8 cellular contexts compared by ENCODE assay signal in genomic region chr4:6250235-6250983, GRCh38. TPM values are rescaled to one million over a fixed set of nuclear protein-coding genes. Genes with fewer than 3 reads are reported as not detected.
DNase-seq lines count a peak whose midpoint lies in the region; ATAC-seq and TF ChIP-seq lines count a peak whose summit lies in the region.

No MANE protein-coding gene starts in this region.

- CTCF ChIA-PET in activated naive CD4-positive, alpha-beta T cell treated with anti-CD3 and anti-CD28 coated beads for 36 hours (lab: Charles Lee), result interaction anchor here (0.6 to 4.8 kb wide), 28 partner anchors 8 to 677 kb away, joined by 3 to 105 read pairs (median 5); partner anchors contain the start of gene WFS1

- no peak for DNase-seq in activated naive CD4-positive, alpha-beta T cell treated with anti-CD3 and anti-CD28 coated beads for 36 hours
- peak; percentile 66 for DNase-seq in LoVo (ENCODE audit: low spot score)
- no peak for DNase-seq in RWPE2 (ENCODE audit: low spot score)
- DNase-seq in endodermal cell, result peak; percentile 85
- no peak for DNase-seq in mesothelial cell of epicardium (ENCODE audit: low spot score in 2 of 2, unreplicated experiment in 2 of 2)
- no peak for DNase-seq in activated gamma-delta T cell treated with Interleukin-2 at 50 U/mL for 16 hours

- H3K36me3 ChIP-seq in RWPE2 (ENCODE audit: low read depth) (no peaks in the 10 kb centered on the region), endodermal cell (ENCODE audit: control insufficient read depth, insufficient read depth, low read length) (no peaks in the 10 kb centered on the region)

- intact Hi-C loops in activated naive CD4-positive, alpha-beta T cell treated with anti-CD3 and anti-CD28 coated beads for 36 hours (cut with micrococcal nuclease), result loop anchor here (1.0 to 2.0 kb wide), 3 partner anchors 77 to 296 kb away; no protein-coding TSS in a partner anchor

- H3K4me3 Mint-ChIP-seq in activated naive CD4-positive, alpha-beta T cell treated with anti-CD3 and anti-CD28 coated beads, Interleukin-2, amount 50 U/mL, for 24 hours, result no peak overlapping the region
- no peak overlapping the region for H3K4me3 Mint-ChIP-seq in activated naive CD4-positive, alpha-beta T cell treated with anti-CD3 and anti-CD28 coated beads for 36 hours
- H3K4me3 Mint-ChIP-seq in endodermal cell (peak overlapping the region; percentile 23), mesothelial cell of epicardium (no peak overlapping the region)

- peak overlapping the region; percentile 51 for H3K27ac Mint-ChIP-seq in activated naive CD4-positive, alpha-beta T cell treated with anti-CD3 and anti-CD28 coated beads, Interleukin-2, amount 50 U/mL, for 24 hours
- H3K27ac Mint-ChIP-seq in activated naive CD4-positive, alpha-beta T cell treated with anti-CD3 and anti-CD28 coated beads for 36 hours, result no peak overlapping the region
- H3K27ac Mint-ChIP-seq in endodermal cell (peak overlapping the region; percentile 71), mesothelial cell of epicardium (no peak overlapping the region)

- H3K36me3 Mint-ChIP-seq in activated naive CD4-positive, alpha-beta T cell treated with anti-CD3 and anti-CD28 coated beads, Interleukin-2, amount 50 U/mL, for 24 hours, result no peaks in the 10 kb centered on the region
- no peaks in the 10 kb centered on the region for H3K36me3 Mint-ChIP-seq in activated naive CD4-positive, alpha-beta T cell treated with anti-CD3 and anti-CD28 coated beads for 36 hours (ENCODE audit: low read depth)
- H3K36me3 Mint-ChIP-seq in endodermal cell (ENCODE audit: low read depth), result no peaks in the 10 kb centered on the region
- no peaks in the 10 kb centered on the region for H3K36me3 Mint-ChIP-seq in mesothelial cell of epicardium

- no peaks in the 10 kb centered on the region for H3K4me1 ChIP-seq in RWPE2 (ENCODE audit: insufficient read depth, poor library complexity, severe bottlenecking)
- H3K4me1 ChIP-seq in endodermal cell (ENCODE audit: control insufficient read depth, insufficient read depth, low read length), result no peaks in the 10 kb centered on the region

- no peak overlapping the region for H3K9ac ChIP-seq in endodermal cell (ENCODE audit: extremely low read depth, low read length, poor library complexity, severe bottlenecking)

- peaks cover 3% of the 10 kb centered on the region for H3K9me3 ChIP-seq in RWPE2 (ENCODE audit: severe bottlenecking)
- H3K9me3 ChIP-seq in endodermal cell (ENCODE audit: control insufficient read depth, low read length), result no peaks in the 10 kb centered on the region

- peaks cover 29% of the 10 kb centered on the region for H3K27me3 ChIP-seq in RWPE2 (ENCODE audit: insufficient read depth, poor library complexity, severe bottlenecking)
- no peaks in the 10 kb centered on the region for H3K27me3 ChIP-seq in endodermal cell (ENCODE audit: control insufficient read depth, insufficient read depth, low read length, poor library complexity, severe bottlenecking)

- no peaks in the 10 kb centered on the region for H3K4me1 Mint-ChIP-seq in activated naive CD4-positive, alpha-beta T cell treated with anti-CD3 and anti-CD28 coated beads, Interleukin-2, amount 50 U/mL, for 24 hours
- H3K4me1 Mint-ChIP-seq in activated naive CD4-positive, alpha-beta T cell treated with anti-CD3 and anti-CD28 coated beads for 36 hours (ENCODE audit: low read depth), result no peaks in the 10 kb centered on the region
- H3K4me1 Mint-ChIP-seq in endodermal cell (peaks cover 11% of the 10 kb centered on the region), mesothelial cell of epicardium (no peaks in the 10 kb centered on the region)

- no peaks in the 10 kb centered on the region for H3K9me3 Mint-ChIP-seq in activated naive CD4-positive, alpha-beta T cell treated with anti-CD3 and anti-CD28 coated beads, Interleukin-2, amount 50 U/mL, for 24 hours
- H3K9me3 Mint-ChIP-seq in activated naive CD4-positive, alpha-beta T cell treated with anti-CD3 and anti-CD28 coated beads for 36 hours, result no peaks in the 10 kb centered on the region
- no peaks in the 10 kb centered on the region for H3K9me3 Mint-ChIP-seq in endodermal cell
- no peaks in the 10 kb centered on the region for H3K9me3 Mint-ChIP-seq in mesothelial cell of epicardium

- H3K27ac ChIP-seq in RWPE2 (ENCODE audit: poor library complexity, severe bottlenecking) (no peak overlapping the region), endodermal cell (ENCODE audit: low read depth, low read length) (no peak overlapping the region)

- peaks cover 24% of the 10 kb centered on the region for H3K27me3 Mint-ChIP-seq in activated naive CD4-positive, alpha-beta T cell treated with anti-CD3 and anti-CD28 coated beads, Interleukin-2, amount 50 U/mL, for 24 hours
- H3K27me3 Mint-ChIP-seq in activated naive CD4-positive, alpha-beta T cell treated with anti-CD3 and anti-CD28 coated beads for 36 hours (ENCODE audit: low read depth), result peaks cover 24% of the 10 kb centered on the region
- H3K27me3 Mint-ChIP-seq in endodermal cell (ENCODE audit: insufficient read depth), result peaks cover 5% of the 10 kb centered on the region
- peaks cover 47% of the 10 kb centered on the region for H3K27me3 Mint-ChIP-seq in mesothelial cell of epicardium (ENCODE audit: low read depth)

- H3K4me3 ChIP-seq in RWPE2 (ENCODE audit: severe bottlenecking) (no peak overlapping the region), endodermal cell (ENCODE audit: low read length) (no peak overlapping the region)

- TF ChIP-seq CTCF in RWPE2 (IDR thresholded peaks at IDR 0.05; ENCODE audit: poor library complexity, severe bottlenecking) (peak; percentile 81), endodermal cell (conservative IDR thresholded peaks at IDR 0.05) (peak; percentile 84), mesothelial cell of epicardium (IDR thresholded peaks at IDR 0.05; ENCODE audit: unreplicated experiment) (peak; percentile 98)

- peak; percentile 64; the same call in 2 of the 3 replicates for ATAC-seq in RWPE2 (ENCODE audit: low read depth)
- no peak for ATAC-seq in GM21619 (IDR thresholded peaks at IDR 0.05; ENCODE audit: unreplicated experiment)

- WGBS in endodermal cell (ENCODE audit: insufficient coverage in 1 of 2, insufficient read length in 1 of 2), 2 experiments, result 29 to 41% methylated on average over 9 to 15 of the region's 15 CpGs

RNA-seq across cellular contexts. Expression of gene WFS1, which starts 19.2 kb away (rescaled TPM):
- 1 to 10 TPM; 3.6 to 4.5 TPM for total RNA-seq in activated naive CD4-positive, alpha-beta T cell treated with anti-CD3 and anti-CD28 coated beads for 36 hours
- total RNA-seq in endodermal cell (10 to 100 TPM; 25.3 to 26.1 TPM), mesothelial cell of epicardium (31.5 to 35.5 TPM (median 34.2 TPM) in 3 replicates)
- 23.8 TPM for polyA plus RNA-seq in endodermal cell (2013, experiment 1 of 2)
- 24.1 TPM for polyA plus RNA-seq in endodermal cell (2013, experiment 2 of 2)

RNA-seq across cellular contexts. Expression of gene JAKMIP1, which starts 50.1 kb away (rescaled TPM):
- total RNA-seq in activated naive CD4-positive, alpha-beta T cell treated with anti-CD3 and anti-CD28 coated beads for 36 hours, result under 1 TPM; 0.27 to 0.50 TPM
- total RNA-seq in endodermal cell (10 to 100 TPM; 10.4 to 11.2 TPM), mesothelial cell of epicardium (not detected in 3 replicates)
- 2.0 TPM for polyA plus RNA-seq in endodermal cell (2013, experiment 1 of 2)
- 3.6 TPM for polyA plus RNA-seq in endodermal cell (2013, experiment 2 of 2)

Comparison
In these comparisons a context has a peak if more than half of its experiments do, and no peak if none do; other contexts are left out.
1. H3K27ac Mint-ChIP-seq: peak in activated naive CD4-positive, alpha-beta T cell treated with anti-CD3 and anti-CD28 coated beads, Interleukin-2, amount 50 U/mL, for 24 hours (single experiment) and endodermal cell (single experiment); none in activated naive CD4-positive, alpha-beta T cell treated with anti-CD3 and anti-CD28 coated beads for 36 hours (single experiment) and mesothelial cell of epicardium (single experiment).
2. DNase-seq: peak in LoVo (single experiment) and endodermal cell (single experiment); none in activated naive CD4-positive, alpha-beta T cell treated with anti-CD3 and anti-CD28 coated beads for 36 hours (single experiment), RWPE2 (single experiment), mesothelial cell of epicardium (0 of 2) and activated gamma-delta T cell treated with Interleukin-2 at 50 U/mL for 16 hours (single experiment).
3. RNA of gene JAKMIP1, which starts 50.1 kb away (total RNA-seq): 10.4 to 11.2 TPM in endodermal cell; 0.27 to 0.50 TPM in activated naive CD4-positive, alpha-beta T cell treated with anti-CD3 and anti-CD28 coated beads for 36 hours and not detected in mesothelial cell of epicardium; every median in the first group is over 4 times any median in the second.
4. Peak in every context shown above with its lines, with median percentiles within 50 percentile points of each other: CTCF ChIP-seq.